ENCODE assay signal across 25 cellular contexts in genomic region chr11:88171982-88172381, GRCh38. TPM values are rescaled to one million over a fixed set of nuclear protein-coding genes. Genes with fewer than 3 reads are reported as not detected.
DNase-seq lines count a peak whose midpoint lies in the region; ATAC-seq and TF ChIP-seq lines count a peak whose summit lies in the region.
"Had no signal": no experiment of that assay in that cellular context is flagged by ENCODE, and none has a peak within 500 bp of the region (broad histone marks: within the 10 kb centered on the region; RNA-seq: fewer than 3 reads in every experiment).

No MANE protein-coding gene starts in this region.

- H3K27ac Mint-ChIP-seq in WTC11 (peak overlapping the region; percentile 42; the same call in 1 of the 2 replicates), type B pancreatic cell (no peak overlapping the region)
- H3K27ac Mint-ChIP-seq: CD4-positive, alpha-beta T cell had no signal

- H3K4me1 Mint-ChIP-seq in WTC11 = peaks cover 28% of the 10 kb centered on the region
- peaks cover 7% of the 10 kb centered on the region for H3K4me1 Mint-ChIP-seq in type B pancreatic cell (ENCODE audit: unreplicated experiment)

- WGBS in heart right ventricle, 2 donors = 64 to 89% methylated on average over 2 of the region's 2 CpGs
- 41 to 100% (median 65%) methylated on average over 2 of the region's 2 CpGs for WGBS in spleen, 5 donors

- no peaks in the 10 kb centered on the region for H3K9me3 Mint-ChIP-seq in WTC11
- peaks cover 8% of the 10 kb centered on the region for H3K9me3 Mint-ChIP-seq in type B pancreatic cell
- H3K9me3 Mint-ChIP-seq: CD4-positive, alpha-beta T cell had no signal

- H3K4me3 ChIP-seq in GM08714 (ENCODE audit: low read length) (peak overlapping the region; percentile 10; the same call in 1 of the 2 replicates), heart right ventricle (no peak overlapping the region), spleen (no peak overlapping the region)
- H3K4me3 ChIP-seq: BLaER1 had no signal

- TF ChIP-seq CTCF in WTC11 (IDR thresholded peaks at IDR 0.05) (no peak), foreskin keratinocyte (conservative IDR thresholded peaks at IDR 0.05) (no peak), type B pancreatic cell (conservative IDR thresholded peaks at IDR 0.05) (no peak), heart right ventricle (IDR thresholded peaks at IDR 0.05) (no peak), spleen (IDR thresholded peaks at IDR 0.05 in 8 of 11, conservative IDR thresholded peaks at IDR 0.05 in 3 of 11) (no peak)

- H3K36me3 ChIP-seq in heart right ventricle (no peaks in the 10 kb centered on the region), spleen (no peaks in the 10 kb centered on the region)
- H3K36me3 ChIP-seq: BLaER1 had no signal

- DNase-seq in WTC11 (ENCODE audit: low spot score) (no peak), foreskin keratinocyte (peak in 1 of 2 donors; percentile 55), type B pancreatic cell (ENCODE audit: extremely low spot score, unreplicated experiment) (no peak), heart right ventricle (no peak), spleen (no peak)
- DNase-seq: Caco-2; CD4-positive, alpha-beta T cell; DMS 273 treated with DMSO at 0.1 percent for 48 hours; DMS79 treated with DMSO at 0.1 percent for 48 hours; GF-D8; GOT3; KG1; NCI-H1105; NCI-H2029 treated with DMSO at 0.1 percent for 48 hours; NCI-H2171; NCI-H345; NCI-H524 treated with DMSO at 0.1 percent for 48 hours; RPMI8226; SIG-M5 had no signal

- intact Hi-C loops in heart right ventricle (cut with DNase I) (no loop called here), spleen (cut with DNase I; ENCODE audit: low total_unique reads) (no loop called here)

- TF ChIP-seq POLR2A in spleen (IDR thresholded peaks at IDR 0.05) = no peak

- H3K27me3 Mint-ChIP-seq in WTC11 (ENCODE audit: low read depth) (no peaks in the 10 kb centered on the region), type B pancreatic cell (peaks cover 4% of the 10 kb centered on the region)

- H3K4me3 Mint-ChIP-seq in WTC11 (no peak overlapping the region), type B pancreatic cell (peak overlapping the region; percentile 55)
- H3K4me3 Mint-ChIP-seq: CD4-positive, alpha-beta T cell had no signal

- H3K9me3 ChIP-seq in heart right ventricle = no peaks in the 10 kb centered on the region
- H3K9me3 ChIP-seq in spleen = no peaks in the 10 kb centered on the region
- H3K9me3 ChIP-seq: BLaER1, Caco-2 had no signal

- no peak for ATAC-seq in WTC11
- ATAC-seq in foreskin keratinocyte = no peak
- no peak for ATAC-seq in esophagus mucosa
- no peak for ATAC-seq in GM19328 (IDR thresholded peaks at IDR 0.05; ENCODE audit: unreplicated experiment)
- no peak for ATAC-seq in heart right ventricle
- ATAC-seq: HCT116, SK-N-SH treated with all-trans-retinoic acid at 6 μM for 48 hours had no signal

- POLR2A ChIA-PET in WTC11 (lab: Charles Lee) = no interaction called here

- no peaks in the 10 kb centered on the region for H3K27me3 ChIP-seq in foreskin keratinocyte
- H3K27me3 ChIP-seq in heart right ventricle = peaks cover 0 to 10% (median 0%) of the 10 kb centered on the region in 7 donors
- H3K27me3 ChIP-seq in spleen (replicated peaks in 1 of 7) = peaks cover 0 to 14% (median 0%) of the 10 kb centered on the region in 7 donors
- H3K27me3 ChIP-seq: BLaER1 had no signal

- CTCF ChIA-PET in WTC11 (lab: Charles Lee) = no interaction called here

- peaks cover 5% of the 10 kb centered on the region; the same call in 1 of the 2 replicates for H3K36me3 Mint-ChIP-seq in WTC11
- H3K36me3 Mint-ChIP-seq in type B pancreatic cell = peaks cover 8% of the 10 kb centered on the region

- peaks cover 58% of the 10 kb centered on the region for H3K4me1 ChIP-seq in foreskin keratinocyte
- peaks cover 0 to 20% (median 9%) of the 10 kb centered on the region in 9 donors for H3K4me1 ChIP-seq in heart right ventricle
- peaks cover 0 to 22% (median 16%) of the 10 kb centered on the region in 6 donors for H3K4me1 ChIP-seq in spleen
- H3K4me1 ChIP-seq: Caco-2 had no signal

- H3K27ac ChIP-seq in foreskin keratinocyte (peak overlapping the region; percentile 3), heart right ventricle (no peak overlapping the region), spleen (no peak overlapping the region)
- H3K27ac ChIP-seq: BLaER1 had no signal

TF ChIP-seq in WTC11, 78 proteins besides CTCF, POLR2A, EP300 and RAD21:
- TF ChIP-seq NFYB (CRISPR knock-in tag; conservative IDR thresholded peaks at IDR 0.05; ENCODE audit: low read depth) = no peak
- TF ChIP-seq NR2C2 (CRISPR knock-in tag; IDR thresholded peaks at IDR 0.05) = no peak
- no peak for TF ChIP-seq ZNF396 (CRISPR knock-in tag; IDR thresholded peaks at IDR 0.05; ENCODE audit: borderline replicate concordance)
- TF ChIP-seq ATF3 (CRISPR knock-in tag; conservative IDR thresholded peaks at IDR 0.05) = no peak
TF ChIP-seq in WTC11: peak in this region for 0.

RNA-seq across cellular contexts. Expression of gene RAB38, which starts 3.3 kb away (rescaled TPM):
- total RNA-seq in WTC11 (2021) (13.3 to 18.4 TPM (median 17.5 TPM) in 3 replicates), foreskin keratinocyte (57.5 and 75.2 TPM in 2 replicates), type B pancreatic cell (ENCODE audit: low replicate concordance) (10.2 and 16.8 TPM in 2 replicates), esophagus mucosa (84.7 TPM), heart right ventricle (1 to 10 TPM in 1 of 10 donors, under 1 TPM in 6, not detected in 3; 0.31 to 1.2 (median 0.44) TPM), spleen (1 to 10 TPM in 6 of 7 donors, under 1 TPM in 1; 0.77 to 3.5 (median 2.0) TPM)
- polyA plus RNA-seq in foreskin keratinocyte (47.0 and 70.7 TPM in 2 replicates), heart right ventricle (1 to 10 TPM in 1 of 2 donors, under 1 TPM in 1; 0.37 to 1.6 TPM), spleen (1 to 10 TPM in 1 of 3 donors, under 1 TPM in 2; 0.73 to 1.8 (median 0.76) TPM)
